In genomic region chr10:62433901-62434300, GRCh38 we compare ENCODE assay signal across 19 cellular contexts. TPM values are rescaled to one million over a fixed set of nuclear protein-coding genes. Genes with fewer than 3 reads are reported as not detected.
A peak's percentile ranks its signal among the peaks of the same experiment; 100 is the strongest.
DNase-seq lines count a peak whose midpoint lies in the region; ATAC-seq, FAIRE-seq and TF ChIP-seq lines count a peak whose summit lies in the region.
"Had no signal": no experiment of that assay in that cellular context is flagged by ENCODE, and none has a peak within 500 bp of the region (broad histone marks: within the 10 kb centered on the region; RNA-seq: fewer than 3 reads in every experiment).

No MANE protein-coding gene starts in this region.

- peaks cover 0 to 6% of the 10 kb centered on the region in 2 donors for H3K9me3 Mint-ChIP-seq in activated naive CD4-positive, alpha-beta T cell treated with anti-CD3 and anti-CD28 coated beads, Interleukin-2, amount 50 U/mL, for 72 hours
- H3K9me3 Mint-ChIP-seq in activated naive CD4-positive, alpha-beta T cell treated with anti-CD3 and anti-CD28 coated beads, Interleukin-2, amount 10 ng/mL, durations not matched to agents 7 days and 5 days: no peaks in the 10 kb centered on the region
- no peaks in the 10 kb centered on the region for H3K9me3 Mint-ChIP-seq in CD4-positive, alpha-beta memory T cell

- DNase-seq in activated naive CD4-positive, alpha-beta T cell treated with anti-CD3 and anti-CD28 coated beads, Interleukin-2, amount 50 U/mL, for 72 hours (ENCODE audit: low spot score in 2 of 2): no peak
- no peak for DNase-seq in activated naive CD4-positive, alpha-beta T cell treated with anti-CD3 and anti-CD28 coated beads, Interleukin-2, amount 10 ng/mL, durations not matched to agents 7 days and 5 days
- DNase-seq in ascending aorta (ENCODE audit: low spot score in 2 of 2): no peak
- no peak for DNase-seq in keratinocyte (ENCODE audit: low read depth, low spot score)
- no peak for DNase-seq in tibial artery
- no peak for DNase-seq in CD4-positive, alpha-beta memory T cell
- no peak for DNase-seq in G401 (ENCODE audit: low spot score)
- DNase-seq in left lobe of liver (ENCODE audit: low spot score): no peak
- DNase-seq: activated B cell treated with CpG ODN at 0.5 μM for 24 hours; activated CD8-positive, alpha-beta memory T cell treated with anti-CD3 and anti-CD28 coated beads, Interleukin-2, amount 10 ng/mL, durations not matched to agents 7 days and 5 days; activated naive CD4-positive, alpha-beta T cell treated with anti-CD3 and anti-CD28 coated beads, Interleukin-2, amount 50 U/mL, for 16 hours; naive B cell; NCI-H1417; RPMI8226; stimulated activated CD4-positive, alpha-beta T cell treated with anti-CD3 and anti-CD28 coated beads, Interleukin-12 subunit alpha, Interleukin-12 subunit beta, amount 100 ng/mL, for 4 hours; T-helper 17 cell had no signal

- H3K4me2 ChIP-seq in keratinocyte (ENCODE audit: control insufficient read depth, extremely low read depth, insufficient read depth, low read depth, low read length): peak overlapping the region; percentile 78

- in situ Hi-C loops in G401 (cut with HindIII; ENCODE audit: low sequenced_read_pairs): no loop called here

- peak overlapping the region; percentile 67 for H3K9ac ChIP-seq in keratinocyte (ENCODE audit: control insufficient read depth, extremely low read depth, insufficient read depth, low read length)
- H3K9ac ChIP-seq: KMS-11 had no signal

- FAIRE-seq in keratinocyte (lab: Jason Lieb, UNC): no peak
- FAIRE-seq: frontal cortex had no signal

- POLR2A ChIA-PET in CD4-positive, alpha-beta memory T cell (lab: Charles Lee; ENCODE audit: partially characterized antibody): no interaction called here

- peaks cover 10% of the 10 kb centered on the region for H3K4me1 Mint-ChIP-seq in activated naive CD4-positive, alpha-beta T cell treated with anti-CD3 and anti-CD28 coated beads, Interleukin-2, amount 10 ng/mL, durations not matched to agents 7 days and 5 days
- peaks cover 0 to 5% (median 0%) of the 10 kb centered on the region in 4 donors for H3K4me1 Mint-ChIP-seq in CD4-positive, alpha-beta memory T cell

- H3K27ac ChIP-seq in ascending aorta (peak overlapping the region; percentile 68 to 71), keratinocyte (ENCODE audit: control insufficient read depth, insufficient read depth, low read length) (peak overlapping the region; percentile 89), tibial artery (peak overlapping the region; percentile 61 to 68)
- no peak overlapping the region for H3K27ac ChIP-seq in CD4-positive, alpha-beta memory T cell (ENCODE audit: low read depth, low read length)

- no peaks in the 10 kb centered on the region for H3K36me3 ChIP-seq in ascending aorta
- H3K36me3 ChIP-seq in keratinocyte (ENCODE audit: control insufficient read depth in 2 of 2, extremely low read depth in 1 of 2, insufficient read depth in 2 of 2, low read length in 2 of 2): no peaks in the 10 kb centered on the region
- H3K36me3 ChIP-seq in tibial artery: no peaks in the 10 kb centered on the region
- H3K36me3 ChIP-seq in CD4-positive, alpha-beta memory T cell (ENCODE audit: insufficient read depth, low read length): no peaks in the 10 kb centered on the region

- H3K9me1 ChIP-seq in keratinocyte (ENCODE audit: control insufficient read depth, extremely low read depth, insufficient read depth, low read length): no peaks in the 10 kb centered on the region

- no peak overlapping the region for H3K4me3 Mint-ChIP-seq in activated naive CD4-positive, alpha-beta T cell treated with anti-CD3 and anti-CD28 coated beads, Interleukin-2, amount 10 ng/mL, durations not matched to agents 7 days and 5 days
- no peak overlapping the region for H3K4me3 Mint-ChIP-seq in CD4-positive, alpha-beta memory T cell
- H3K4me3 Mint-ChIP-seq: activated B cell treated with CpG ODN at 0.5 μM for 24 hours; activated CD8-positive, alpha-beta memory T cell treated with anti-CD3 and anti-CD28 coated beads, Interleukin-2, amount 10 ng/mL, durations not matched to agents 7 days and 5 days; naive B cell; T-helper 17 cell had no signal

- no peaks in the 10 kb centered on the region for H3K79me2 ChIP-seq in keratinocyte (ENCODE audit: control insufficient read depth, insufficient read depth, low read length)

- dilution Hi-C loops in keratinocyte (cut with MboI; ENCODE audit: extremely low pct_ligation_motif_present, low sequenced_read_pairs): no loop called here

- peak overlapping the region; percentile 75 to 82 for H3K27ac Mint-ChIP-seq in activated naive CD4-positive, alpha-beta T cell treated with anti-CD3 and anti-CD28 coated beads, Interleukin-2, amount 50 U/mL, for 72 hours
- no peak overlapping the region for H3K27ac Mint-ChIP-seq in activated naive CD4-positive, alpha-beta T cell treated with anti-CD3 and anti-CD28 coated beads, Interleukin-2, amount 10 ng/mL, durations not matched to agents 7 days and 5 days
- H3K27ac Mint-ChIP-seq in CD4-positive, alpha-beta memory T cell: no peak overlapping the region
- H3K27ac Mint-ChIP-seq: activated B cell treated with CpG ODN at 0.5 μM for 24 hours; activated CD8-positive, alpha-beta memory T cell treated with anti-CD3 and anti-CD28 coated beads, Interleukin-2, amount 10 ng/mL, durations not matched to agents 7 days and 5 days; naive B cell; T-helper 17 cell had no signal

- no peaks in the 10 kb centered on the region for H3K9me3 ChIP-seq in ascending aorta
- no peaks in the 10 kb centered on the region for H3K9me3 ChIP-seq in keratinocyte (ENCODE audit: control insufficient read depth, low read depth, low read length)
- H3K9me3 ChIP-seq in tibial artery: no peaks in the 10 kb centered on the region
- no peaks in the 10 kb centered on the region for H3K9me3 ChIP-seq in CD4-positive, alpha-beta memory T cell (ENCODE audit: control insufficient read depth in 1 of 2, low read length in 2 of 2)

- H3K36me3 Mint-ChIP-seq in activated naive CD4-positive, alpha-beta T cell treated with anti-CD3 and anti-CD28 coated beads, Interleukin-2, amount 50 U/mL, for 72 hours: no peaks in the 10 kb centered on the region
- H3K36me3 Mint-ChIP-seq in activated naive CD4-positive, alpha-beta T cell treated with anti-CD3 and anti-CD28 coated beads, Interleukin-2, amount 10 ng/mL, durations not matched to agents 7 days and 5 days: no peaks in the 10 kb centered on the region
- H3K36me3 Mint-ChIP-seq in CD4-positive, alpha-beta memory T cell: no peaks in the 10 kb centered on the region
- H3K36me3 Mint-ChIP-seq: activated CD8-positive, alpha-beta memory T cell treated with anti-CD3 and anti-CD28 coated beads, Interleukin-2, amount 10 ng/mL, durations not matched to agents 7 days and 5 days; naive B cell had no signal

- intact Hi-C loops in ascending aorta (cut with DNase I) (loop anchor here (5.0 to 10.0 kb wide), 4 partner anchors 62 to 681 kb away; partner anchors contain the start of genes RTKN2 and ZNF365), tibial artery (cut with DNase I; ENCODE audit: low total_unique reads) (no loop called here)
- intact Hi-C loops in CD4-positive, alpha-beta memory T cell (cut with micrococcal nuclease): no loop called here

- H3K4me1 ChIP-seq in ascending aorta (peaks cover 0 to 5% of the 10 kb centered on the region in 2 donors), keratinocyte (ENCODE audit: control insufficient read depth, extremely low read depth, insufficient read depth, low read length) (peaks cover 33% of the 10 kb centered on the region), tibial artery (peaks cover 0 to 16% (median 8%) of the 10 kb centered on the region in 4 donors)
- H3K4me1 ChIP-seq in CD4-positive, alpha-beta memory T cell (ENCODE audit: insufficient read depth, low read length): no peaks in the 10 kb centered on the region

- H4K20me1 ChIP-seq in keratinocyte (ENCODE audit: control insufficient read depth, extremely low read depth, insufficient read depth, low read length): no peaks in the 10 kb centered on the region

- TF ChIP-seq CTCF in ascending aorta (IDR thresholded peaks at IDR 0.05) (no peak), keratinocyte (optimal IDR thresholded peaks at IDR 0.05 in 1 of 3, IDR thresholded peaks at IDR 0.05 in 1 of 3, conservative IDR thresholded peaks at IDR 0.05 in 1 of 3; ENCODE audit: extremely low read depth in 1 of 3, insufficient read depth in 2 of 3, low read length in 3 of 3) (no peak), tibial artery (IDR thresholded peaks at IDR 0.05) (no peak)

- peak overlapping the region; percentile 55 for H2AFZ ChIP-seq in keratinocyte (ENCODE audit: control insufficient read depth, low read length)

- CTCF ChIA-PET in activated naive CD4-positive, alpha-beta T cell treated with anti-CD3 and anti-CD28 coated beads, Interleukin-2, amount 10 ng/mL, durations not matched to agents 7 days and 5 days (lab: Charles Lee): no interaction called here
- CTCF ChIA-PET in CD4-positive, alpha-beta memory T cell (lab: Charles Lee; ENCODE audit: partially characterized antibody): interaction anchor here (0.8 kb wide), 1 partner anchor 9 kb away, joined by 3 read pairs; no protein-coding TSS in a partner anchor

- no peak for ATAC-seq in activated naive CD4-positive, alpha-beta T cell treated with anti-CD3 and anti-CD28 coated beads, Interleukin-2, amount 50 U/mL, for 72 hours
- ATAC-seq in left lobe of liver: no peak
- ATAC-seq: T-helper 17 cell had no signal

- H3K4me3 ChIP-seq in ascending aorta (no peak overlapping the region), keratinocyte (ENCODE audit: control insufficient read depth in 2 of 3, extremely low read depth in 1 of 3, insufficient read depth in 2 of 3, low read depth in 1 of 3, low read length in 3 of 3) (peak overlapping the region in 1 of 3 experiments; percentile 11), tibial artery (no peak overlapping the region)
- no peak overlapping the region for H3K4me3 ChIP-seq in CD4-positive, alpha-beta memory T cell (ENCODE audit: low read length in 2 of 2)

- H3K27me3 ChIP-seq in ascending aorta (no peaks in the 10 kb centered on the region), keratinocyte (ENCODE audit: control insufficient read depth, extremely low read depth, insufficient read depth, low read length) (no peaks in the 10 kb centered on the region), tibial artery (no peaks in the 10 kb centered on the region)
- H3K27me3 ChIP-seq in CD4-positive, alpha-beta memory T cell (ENCODE audit: insufficient read depth, low read length): no peaks in the 10 kb centered on the region

- peaks cover 10% of the 10 kb centered on the region for H3K27me3 Mint-ChIP-seq in activated naive CD4-positive, alpha-beta T cell treated with anti-CD3 and anti-CD28 coated beads, Interleukin-2, amount 10 ng/mL, durations not matched to agents 7 days and 5 days
- no peaks in the 10 kb centered on the region for H3K27me3 Mint-ChIP-seq in CD4-positive, alpha-beta memory T cell
- H3K27me3 Mint-ChIP-seq: activated B cell treated with CpG ODN at 0.5 μM for 24 hours had no signal

RNA-seq across cellular contexts. Expression of gene ZNF365, which starts 59.7 kb away (rescaled TPM):
- total RNA-seq in activated naive CD4-positive, alpha-beta T cell treated with anti-CD3 and anti-CD28 coated beads, Interleukin-2, amount 50 U/mL, for 72 hours: not detected
- total RNA-seq in ascending aorta: not detected
- polyA plus RNA-seq in keratinocyte: 11.9 to 20.9 TPM (median 15.9 TPM) in 3 replicates
- polyA plus RNA-seq in keratinocyte (2011; ENCODE audit: low read depth): 45.3 TPM
- 10.0 and 17.5 TPM in 2 replicates for polyA plus RNA-seq in keratinocyte (2011; cell fraction: cytosol; rRNA removed)
- polyA plus RNA-seq in keratinocyte (2011; cell fraction: nucleus; rRNA removed): 13.4 and 17.5 TPM in 2 replicates
- polyA plus RNA-seq in keratinocyte (2012; ENCODE audit: low replicate concordance): 15.4 and 22.7 TPM in 2 replicates
- polyA minus RNA-seq in keratinocyte: 14.5 to 25.7 TPM (median 16.1 TPM) in 3 replicates
- 16.3 TPM for polyA minus RNA-seq in keratinocyte (2011; cell fraction: cytosol; rRNA and poly(A)+ RNA removed)
- 12.3 and 20.6 TPM in 2 replicates for polyA minus RNA-seq in keratinocyte (2011; cell fraction: nucleus; rRNA and poly(A)+ RNA removed)
- 1 to 10 TPM; 3.5 to 4.9 TPM for total RNA-seq in CD4-positive, alpha-beta memory T cell
- polyA plus RNA-seq in CD4-positive, alpha-beta memory T cell: 1 to 10 TPM; 4.2 to 4.9 TPM
- not detected in 2 replicates for total RNA-seq in G401 (2014; rRNA removed; shearing (Covaris generic))
- total RNA-seq in left lobe of liver: not detected
- total RNA-seq: activated B cell treated with CpG ODN at 0.5 μM for 24 hours; activated CD8-positive, alpha-beta memory T cell treated with anti-CD3 and anti-CD28 coated beads, Interleukin-2, amount 10 ng/mL, durations not matched to agents 7 days and 5 days had no signal
- polyA plus RNA-seq: liver had no signal

Comparison
In these comparisons a context has a peak if more than half of its experiments do, and no peak if none do; other contexts are left out.
1. H3K27ac Mint-ChIP-seq: peak in activated naive CD4-positive, alpha-beta T cell treated with anti-CD3 and anti-CD28 coated beads, Interleukin-2, amount 50 U/mL, for 72 hours (2 of 2); none in activated naive CD4-positive, alpha-beta T cell treated with anti-CD3 and anti-CD28 coated beads, Interleukin-2, amount 10 ng/mL, durations not matched to agents 7 days and 5 days (single experiment) and CD4-positive, alpha-beta memory T cell (0 of 7).